In the genomic region with DNA sequence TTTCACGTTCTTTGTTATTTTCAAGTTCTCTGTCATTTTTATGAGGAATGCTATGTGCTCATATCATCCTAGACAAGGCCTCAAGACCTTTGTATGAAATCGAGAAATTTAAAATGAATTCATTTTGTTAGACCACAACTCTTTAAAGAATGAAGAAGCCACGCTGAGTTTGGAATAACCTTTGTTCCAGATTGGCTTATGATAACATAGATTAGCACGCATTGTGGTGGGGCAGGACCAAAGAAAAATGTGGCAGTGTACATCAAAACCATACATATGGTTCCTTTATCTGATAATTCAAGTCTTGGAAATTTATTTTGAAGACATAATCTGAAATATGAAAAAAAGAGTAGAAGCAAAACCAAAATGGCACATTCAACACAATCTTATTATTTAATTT, we compare ENCODE assay signal across 21 cellular contexts. TPM values are rescaled to one million over a fixed set of nuclear protein-coding genes. Genes with fewer than 3 reads are reported as not detected.
A peak's percentile ranks its signal among the peaks of the same experiment; 100 is the strongest.
DNase-seq lines count a peak whose midpoint lies in the region; ATAC-seq and TF ChIP-seq lines count a peak whose summit lies in the region.
"Had no signal": no experiment of that assay in that cellular context is flagged by ENCODE, and none has a peak within 500 bp of the region (broad histone marks: within the 10 kb centered on the region; RNA-seq: fewer than 3 reads in every experiment).

No MANE protein-coding gene starts in this region.

- H3K27ac ChIP-seq in A673 (ENCODE audit: low read depth, low read length, poor library complexity, severe bottlenecking) (peak overlapping the region; percentile 51), right lobe of liver (peak overlapping the region in 2 of 3 donors; percentile 46 to 94)
- H3K27ac ChIP-seq: PC-9, RWPE1 had no signal

- H3K36me3 ChIP-seq in A673 (ENCODE audit: insufficient read depth, low read length, poor library complexity, severe bottlenecking) (no peaks in the 10 kb centered on the region), right lobe of liver (no peaks in the 10 kb centered on the region)
- H3K36me3 ChIP-seq: HAP-1 had no signal

- 25% methylated on average over 4 of the region's 4 CpGs for WGBS in right lobe of liver (ENCODE audit: insufficient coverage, low coverage, low lambda C conversion rate, missing lambda C conversion rate)

- no peak for ATAC-seq in right lobe of liver
- no peak for ATAC-seq in GM19397 (IDR thresholded peaks at IDR 0.05; ENCODE audit: unreplicated experiment)
- ATAC-seq: GM23338, SK-N-SH treated with all-trans-retinoic acid at 6 μM for 48 hours had no signal

- POLR2A ChIA-PET in A673 (lab: Charles Lee; ENCODE audit: low non-redundant PET): no interaction called here

- H3K9me3 ChIP-seq in A673 (ENCODE audit: low read depth, low read length, poor library complexity, severe bottlenecking): no peaks in the 10 kb centered on the region
- no peaks in the 10 kb centered on the region for H3K9me3 ChIP-seq in right lobe of liver
- H3K9me3 ChIP-seq: HAP-1 had no signal

- no peak for TF ChIP-seq POLR2A in right lobe of liver (IDR thresholded peaks at IDR 0.05)

- H3K27me3 ChIP-seq in A673 (replicated peaks; ENCODE audit: insufficient read depth, low read depth, low read length, poor library complexity) (no peaks in the 10 kb centered on the region), right lobe of liver (no peaks in the 10 kb centered on the region)

- CTCF ChIA-PET in A673 (lab: Charles Lee): no interaction called here

- H3K4me1 ChIP-seq in A673 (ENCODE audit: insufficient read depth, low read length, poor library complexity, severe bottlenecking) (peaks cover 29% of the 10 kb centered on the region), right lobe of liver (peaks cover 0 to 30% (median 7%) of the 10 kb centered on the region in 4 donors)
- H3K4me1 ChIP-seq: HAP-1 had no signal

- DNase-seq in A673 (ENCODE audit: low spot score) (peak; percentile 26), RPMI7951 (ENCODE audit: low read depth) (peak; percentile 26), choroid plexus epithelial cell (ENCODE audit: low read depth) (peak; percentile 23), right lobe of liver (no peak), midbrain (lab: John Stamatoyannopoulos, UW) (no peak), NCI-H187 (lab: John Stamatoyannopoulos, UW) (no peak)
- DNase-seq in activated CD4-positive, alpha-beta T cell treated with anti-CD3 and anti-CD28 coated beads, Interleukin-2, amount 50 U/mL, for 1 hour: no peak
- DNase-seq: 8988T, MM.1S, NCI-H1092, NCI-H1436, NCI-H1930, PC-9, SHP77 treated with DMSO at 0.1 percent for 48 hours had no signal

- intact Hi-C loops in A673 (cut with micrococcal nuclease; ENCODE audit: unreplicated experiment) (loop anchor here (10.0 kb wide), 1 partner anchor 1408 kb away; no protein-coding TSS in a partner anchor), right lobe of liver (cut with DNase I) (loop anchor here in 1 of 2 donors (10.0 kb wide), 1 partner anchor 48 kb away; no protein-coding TSS in a partner anchor)

- H3K4me3 ChIP-seq in A673 (ENCODE audit: low read depth, low read length, poor library complexity, severe bottlenecking) (no peak overlapping the region), choroid plexus epithelial cell (ENCODE audit: low read depth, low read length) (no peak overlapping the region), right lobe of liver (peak overlapping the region; percentile 18 to 67 (median 50))
- H3K4me3 ChIP-seq: GM23338, HAP-1, PC-9 had no signal

- no TSS peak for BruUV-seq in A673 (replicated peaks; lab: Mats Ljungman, UMichigan)

- no peak for TF ChIP-seq CTCF in A673 (conservative IDR thresholded peaks at IDR 0.05; ENCODE audit: low read depth, low read length)
- no peak for TF ChIP-seq CTCF in choroid plexus epithelial cell (conservative IDR thresholded peaks at IDR 0.05; ENCODE audit: low read depth, low read length)
- TF ChIP-seq CTCF in right lobe of liver (IDR thresholded peaks at IDR 0.05): no peak

RNA-seq across cellular contexts. Expression of a gene that starts 2.2 kb away (rescaled TPM):
- total RNA-seq in A673 (2021) (3.2 and 4.9 TPM in 2 replicates), right lobe of liver (100 to 1,000 TPM in 1 of 6 experiments, 10 to 100 TPM in 5; 65.2 to 144 (median 84.7) TPM)
- 1.4 and 2.6 TPM in 2 replicates for total RNA-seq in RPMI7951 (2014; rRNA removed; shearing (Covaris generic))
- total RNA-seq: B cell, GM23338, NCI-H460, PC-9 had no signal

RNA-seq across cellular contexts. Expression of a gene that starts 26.0 kb away (rescaled TPM):
- total RNA-seq in A673 (2021) (not detected in 2 replicates), right lobe of liver (1 to 10 TPM; 3.4 to 5.9 (median 4.5) TPM)
- 1.6 and 1.8 TPM in 2 replicates for total RNA-seq in RPMI7951 (2014; rRNA removed; shearing (Covaris generic))
- total RNA-seq: NCI-H460 had no signal

Comparison
In these comparisons a context has a peak if more than half of its experiments do, and no peak if none do; other contexts are left out.
1. DNase-seq: peak in A673 (single experiment), RPMI7951 (single experiment) and choroid plexus epithelial cell (single experiment); none in right lobe of liver (0 of 3), midbrain (single experiment), NCI-H187 (0 of 2) and activated CD4-positive, alpha-beta T cell treated with anti-CD3 and anti-CD28 coated beads, Interleukin-2, amount 50 U/mL, for 1 hour (single experiment).
2. H3K4me3 ChIP-seq: peak in right lobe of liver (3 of 3); none in A673 (single experiment) and choroid plexus epithelial cell (single experiment).
3. RNA of a gene that starts 2.2 kb away (total RNA-seq): 65.2 to 144 TPM in right lobe of liver; 3.2 to 4.9 TPM in A673 and 1.4 to 2.6 TPM in RPMI7951; every median in the first group is over 10 times any median in the second.